9 cellular contexts compared by ENCODE assay signal in the genomic region with DNA sequence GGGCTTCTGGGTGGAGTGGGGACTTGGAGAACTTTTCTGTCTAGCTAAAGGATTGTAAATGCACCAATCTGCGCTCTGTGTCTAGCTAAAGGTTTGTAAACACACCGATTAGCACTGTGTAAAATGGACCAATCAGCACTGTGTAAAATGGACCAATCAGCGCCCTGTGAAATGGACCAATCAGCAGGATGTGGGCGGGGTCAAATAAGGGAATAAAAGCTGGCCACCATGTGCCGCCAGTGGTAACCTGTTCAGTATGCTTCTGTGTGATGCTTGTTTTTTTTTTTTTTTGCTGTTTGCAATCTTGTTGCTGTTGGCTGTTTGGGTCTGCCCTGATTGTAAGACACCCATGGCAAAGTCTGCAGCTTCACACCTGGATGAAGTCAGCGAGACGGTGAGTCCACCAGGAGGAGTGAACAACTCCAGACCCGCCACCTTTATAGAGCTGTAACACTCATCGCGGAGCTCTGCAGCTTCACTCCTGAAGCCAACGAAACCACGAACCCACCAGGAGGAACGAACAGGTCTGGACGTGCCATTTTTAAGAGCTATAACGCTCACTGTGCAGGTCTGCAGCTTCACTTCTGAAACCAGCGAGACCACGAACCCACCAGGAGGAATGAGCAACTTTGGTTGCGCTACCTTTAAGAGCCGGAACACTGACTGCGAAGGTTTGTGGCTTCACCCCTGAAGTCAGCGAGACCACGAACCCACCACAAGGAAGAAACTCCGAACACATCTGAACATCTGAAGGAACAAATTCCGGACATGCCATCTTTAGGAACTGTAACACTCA.
DNase-seq lines count a peak whose midpoint lies in the region; ATAC-seq lines count a peak whose summit lies in the region.
"Had no signal": no experiment of that assay in that cellular context is flagged by ENCODE, and none has a peak within 500 bp of the region (broad histone marks: within the 10 kb centered on the region; RNA-seq: fewer than 3 reads in every experiment).

No MANE protein-coding gene starts in this region.

- peaks cover 6% of the 10 kb centered on the region for H3K36me3 Mint-ChIP-seq in central memory CD8-positive, alpha-beta T cell (ENCODE audit: insufficient read depth)

- peak; percentile 61 for DNase-seq in activated CD4-positive, alpha-beta T cell treated with anti-CD3 and anti-CD28 coated beads, Interleukin-2, amount 50 U/mL, for 1 hour
- peak; percentile 48 to 77 for DNase-seq in central memory CD8-positive, alpha-beta T cell (ENCODE audit: low spot score in 2 of 2)
- peak; percentile 68 for DNase-seq in stimulated activated CD8-positive, alpha-beta memory T cell treated with anti-CD3 and anti-CD28 coated beads, Interleukin-4, amount 100 ng/mL, for 48 hours
- no peak for DNase-seq in EL
- DNase-seq in Right ventricle myocardium inferior (ENCODE audit: missing footprints): no peak
- DNase-seq: kidney glomerular epithelial cell had no signal

- H3K27me3 Mint-ChIP-seq in central memory CD8-positive, alpha-beta T cell: peaks cover 9% of the 10 kb centered on the region

- peak overlapping the region; percentile 83 for H3K4me3 Mint-ChIP-seq in central memory CD8-positive, alpha-beta T cell

- ATAC-seq in HG03103 (IDR thresholded peaks at IDR 0.05; ENCODE audit: low read depth, unreplicated experiment): peak; percentile 48
- ATAC-seq in central memory CD8-positive, alpha-beta T cell (replicated peaks; ENCODE audit: extremely low read depth, poor library complexity, severe bottlenecking): peak; percentile 87
- ATAC-seq in HG03378 (IDR thresholded peaks at IDR 0.05; ENCODE audit: unreplicated experiment): no peak
- ATAC-seq in HG03095 (IDR thresholded peaks at IDR 0.05; ENCODE audit: unreplicated experiment): no peak
- no peak for ATAC-seq in Right ventricle myocardium inferior

- peak overlapping the region; percentile 50 for H3K27ac Mint-ChIP-seq in central memory CD8-positive, alpha-beta T cell (ENCODE audit: low read depth)

- peaks cover 20% of the 10 kb centered on the region for H3K4me1 Mint-ChIP-seq in central memory CD8-positive, alpha-beta T cell

- no peaks in the 10 kb centered on the region for H3K9me3 Mint-ChIP-seq in central memory CD8-positive, alpha-beta T cell

- intact Hi-C loops in Right ventricle myocardium inferior (cut with DNase I): no loop called here

Comparison
In these comparisons a context has a peak if more than half of its experiments do, and no peak if none do; other contexts are left out.
1. ATAC-seq: peak in HG03103 (single experiment) and central memory CD8-positive, alpha-beta T cell (single experiment); none in HG03378 (single experiment), HG03095 (single experiment) and Right ventricle myocardium inferior (single experiment).
2. DNase-seq: peak in activated CD4-positive, alpha-beta T cell treated with anti-CD3 and anti-CD28 coated beads, Interleukin-2, amount 50 U/mL, for 1 hour (single experiment), central memory CD8-positive, alpha-beta T cell (2 of 2) and stimulated activated CD8-positive, alpha-beta memory T cell treated with anti-CD3 and anti-CD28 coated beads, Interleukin-4, amount 100 ng/mL, for 48 hours (single experiment); none in EL (single experiment) and Right ventricle myocardium inferior (single experiment).